Comparison of ENCODE assay signal across 1 cellular context in genomic region chr3:18772699-18773305, GRCh38.
TF ChIP-seq lines count a peak whose summit lies in the region.

No MANE protein-coding gene starts in this region.

TF ChIP-seq in H1, 55 proteins besides CTCF, POLR2A, EP300 and RAD21 (continued from another document):
- TF ChIP-seq RNF2 (IDR thresholded peaks at IDR 0.05; ENCODE audit: borderline replicate concordance, low read depth, low read length, missing control alignments, poor library complexity, severe bottlenecking) (no peak), RFX5 (IDR thresholded peaks at IDR 0.05; ENCODE audit: borderline replicate concordance, low read depth, low read length) (no peak), NRF1 (IDR thresholded peaks at IDR 0.05; ENCODE audit: low read depth, low read length) (no peak), SIN3A (conservative IDR thresholded peaks at IDR 0.05 in 1 of 2, IDR thresholded peaks at IDR 0.05 in 1 of 2; ENCODE audit: low read depth in 1 of 2, low read length in 2 of 2) (no peak)
